In genomic region chr16:83365166-83365565, GRCh38 we compare ENCODE assay signal across 24 cellular contexts.
DNase-seq lines count a peak whose midpoint lies in the region; ATAC-seq and TF ChIP-seq lines count a peak whose summit lies in the region.
"Had no signal": no experiment of that assay in that cellular context is flagged by ENCODE, and none has a peak within 500 bp of the region (broad histone marks: within the 10 kb centered on the region; RNA-seq: fewer than 3 reads in every experiment).

No MANE protein-coding gene starts in this region.

- H3K9me3 ChIP-seq in gastrocnemius medialis, result no peaks in the 10 kb centered on the region
- H3K9me3 ChIP-seq: body of pancreas, left lung, pancreas, right lobe of liver had no signal

- in situ Hi-C loops in gastrocnemius medialis (cut with MboI; ENCODE audit: low sequenced_read_pairs in 4 of 4), result no loop called here

- no peak for TF ChIP-seq POLR2A in gastrocnemius medialis (IDR thresholded peaks at IDR 0.05)

- H3K27me3 Mint-ChIP-seq in chondrocyte (ENCODE audit: low read depth), result no peaks in the 10 kb centered on the region
- H3K27me3 Mint-ChIP-seq: activated naive CD8-positive, alpha-beta T cell treated with anti-CD3 and anti-CD28 coated beads, Interleukin-2, amount 10 ng/mL, durations not matched to agents 7 days and 5 days had no signal

- H3K27ac ChIP-seq in gastrocnemius medialis, result no peak overlapping the region
- H3K27ac ChIP-seq: body of pancreas, left lung, pancreas, right lobe of liver, SK-N-MC had no signal

- H3K4me3 Mint-ChIP-seq in chondrocyte (ENCODE audit: unreplicated experiment), result no peak overlapping the region
- H3K4me3 Mint-ChIP-seq: activated naive CD8-positive, alpha-beta T cell treated with anti-CD3 and anti-CD28 coated beads, Interleukin-2, amount 10 ng/mL, durations not matched to agents 7 days and 5 days; CD14-positive monocyte; natural killer cell treated with Interleukin-12 subunit alpha and Interleukin-12 subunit beta and Interleukin-15 and Interleukin-18, amount 100 ng/mL, for 72 hours; T-helper 2 cell treated with Interferon-gamma antibody and Interleukin-4, amounts not matched to agents 5 μg/mL and 100 μg/mL, for 36 hours; WTC11 had no signal

- H3K4me3 ChIP-seq in gastrocnemius medialis, result no peak overlapping the region
- H3K4me3 ChIP-seq: body of pancreas, left lung, pancreas, right lobe of liver, SK-N-MC had no signal

- H3K27me3 ChIP-seq in gastrocnemius medialis, result no peaks in the 10 kb centered on the region
- H3K27me3 ChIP-seq: body of pancreas, left lung, pancreas, right lobe of liver had no signal

- no peaks in the 10 kb centered on the region for H3K9me3 Mint-ChIP-seq in chondrocyte (ENCODE audit: low read depth)
- H3K9me3 Mint-ChIP-seq: activated T-helper 2 cell treated with anti-CD3 and anti-CD28 coated beads, Interferon-gamma antibody, Interleukin-2, Interleukin-4, amounts not matched to agents 10 μg/mL and 5 μg/mL and 100 μg/mL, durations not matched to agents 14 hours and 24 hours and 36 hours; natural killer cell treated with Interleukin-12 subunit alpha and Interleukin-12 subunit beta and Interleukin-15 and Interleukin-18, amount 100 ng/mL, for 72 hours; T-helper 2 cell treated with Interferon-gamma antibody and Interleukin-4, amounts not matched to agents 5 μg/mL and 100 μg/mL, for 36 hours had no signal

- H3K4me1 ChIP-seq in gastrocnemius medialis, result no peaks in the 10 kb centered on the region
- H3K4me1 ChIP-seq: body of pancreas, left lung, pancreas, right lobe of liver had no signal

- H3K36me3 ChIP-seq in gastrocnemius medialis, result no peaks in the 10 kb centered on the region
- H3K36me3 ChIP-seq: left lung, pancreas, right lobe of liver had no signal

- no peak overlapping the region for H3K27ac Mint-ChIP-seq in chondrocyte (ENCODE audit: unreplicated experiment)
- H3K27ac Mint-ChIP-seq: activated naive CD8-positive, alpha-beta T cell treated with anti-CD3 and anti-CD28 coated beads, Interleukin-2, amount 10 ng/mL, durations not matched to agents 7 days and 5 days; activated T-helper 2 cell treated with anti-CD3 and anti-CD28 coated beads, Interferon-gamma antibody, Interleukin-2, Interleukin-4, amounts not matched to agents 10 μg/mL and 5 μg/mL and 100 μg/mL, durations not matched to agents 14 hours and 24 hours and 36 hours; CD14-positive monocyte; natural killer cell treated with Interleukin-12 subunit alpha and Interleukin-12 subunit beta and Interleukin-15 and Interleukin-18, amount 100 ng/mL, for 72 hours; T-helper 2 cell treated with Interferon-gamma antibody and Interleukin-4, amounts not matched to agents 5 μg/mL and 100 μg/mL, for 36 hours; WTC11 had no signal

- no peaks in the 10 kb centered on the region for H3K36me3 Mint-ChIP-seq in chondrocyte (ENCODE audit: low read depth)
- H3K36me3 Mint-ChIP-seq: activated naive CD8-positive, alpha-beta T cell treated with anti-CD3 and anti-CD28 coated beads, Interleukin-2, amount 10 ng/mL, durations not matched to agents 7 days and 5 days; CD14-positive monocyte; natural killer cell treated with Interleukin-12 subunit alpha and Interleukin-12 subunit beta and Interleukin-15 and Interleukin-18, amount 100 ng/mL, for 72 hours; WTC11 had no signal

- intact Hi-C loops in gastrocnemius medialis (cut with DNase I; ENCODE audit: low total_unique reads), result no loop called here

- TF ChIP-seq CTCF in gastrocnemius medialis (IDR thresholded peaks at IDR 0.05 in 4 of 5, conservative IDR thresholded peaks at IDR 0.05 in 1 of 5) (no peak), chondrocyte (IDR thresholded peaks at IDR 0.05) (no peak)

- ATAC-seq in gastrocnemius medialis (no peak), HG03045 (IDR thresholded peaks at IDR 0.05; ENCODE audit: unreplicated experiment) (no peak)
- ATAC-seq: body of pancreas; left lung; natural killer cell treated with Interleukin-12 subunit alpha and Interleukin-12 subunit beta and Interleukin-15 and Interleukin-18, amount 100 ng/mL, for 72 hours; pancreas; right lobe of liver; WTC11 had no signal

- DNase-seq in AG08395 (ENCODE audit: low spot score) (peak; percentile 48), HT1080 (ENCODE audit: low read depth) (peak; percentile 84), dermis blood vessel endothelial cell (peak; percentile 88), iris pigment epithelial cell (ENCODE audit: low read depth) (peak; percentile 29), hepatic stellate cell (ENCODE audit: low spot score) (no peak), gastrocnemius medialis (no peak), chondrocyte (ENCODE audit: low spot score) (no peak)
- DNase-seq: activated naive CD8-positive, alpha-beta T cell treated with anti-CD3 and anti-CD28 coated beads, Interleukin-2, amount 10 ng/mL, durations not matched to agents 7 days and 5 days; body of pancreas; head of caudate nucleus; left lung; midbrain; MM.1S; NCI-H2171 treated with DMSO at 0.1 percent for 48 hours; NCI-H524 treated with DMSO at 0.1 percent for 48 hours; pancreas; right lobe of liver had no signal

- no peaks in the 10 kb centered on the region for H3K4me1 Mint-ChIP-seq in chondrocyte (ENCODE audit: low read depth)
- H3K4me1 Mint-ChIP-seq: activated naive CD8-positive, alpha-beta T cell treated with anti-CD3 and anti-CD28 coated beads, Interleukin-2, amount 10 ng/mL, durations not matched to agents 7 days and 5 days; CD14-positive monocyte; WTC11 had no signal

Comparison
In these comparisons a context has a peak if more than half of its experiments do, and no peak if none do; other contexts are left out.
1. DNase-seq: peak in AG08395 (single experiment), HT1080 (single experiment), dermis blood vessel endothelial cell (single experiment) and iris pigment epithelial cell (single experiment); none in hepatic stellate cell (single experiment), gastrocnemius medialis (0 of 2) and chondrocyte (single experiment).